In genomic region chr9:4828776-4829175, GRCh38 we compare ENCODE assay signal across 18 cellular contexts. TPM values are rescaled to one million over a fixed set of nuclear protein-coding genes. Genes with fewer than 3 reads are reported as not detected.
DNase-seq lines count a peak whose midpoint lies in the region; FAIRE-seq and TF ChIP-seq lines count a peak whose summit lies in the region.
"Had no signal": no experiment of that assay in that cellular context is flagged by ENCODE, and none has a peak within 500 bp of the region (broad histone marks: within the 10 kb centered on the region; RNA-seq: fewer than 3 reads in every experiment).

No MANE protein-coding gene starts in this region.

- H3K36me3 Mint-ChIP-seq in activated T-helper 2 cell treated with anti-CD3 and anti-CD28 coated beads, Interferon-gamma antibody, Interleukin-2, Interleukin-4, amounts not matched to agents 10 μg/mL and 5 μg/mL and 100 μg/mL, durations not matched to agents 14 hours and 24 hours and 36 hours (ENCODE audit: low read depth) = peaks cover 41% of the 10 kb centered on the region
- H3K36me3 Mint-ChIP-seq: natural killer cell had no signal

- no peak for TF ChIP-seq CTCF in D721Med (IDR thresholded peaks at IDR 0.05; ENCODE audit: insufficient read depth, missing control alignments)

- DNase-seq in H54 (ENCODE audit: insufficient read length, low spot score) = no peak
- peak; percentile 28 for DNase-seq in NCI-H69 (lab: John Stamatoyannopoulos, UW)
- DNase-seq in dedifferentiated amniotic fluid mesenchymal stem cell (ENCODE audit: extremely low spot score) = peak; percentile 25
- peak; percentile 44 for DNase-seq in myocyte (ENCODE audit: low read depth)
- no peak for DNase-seq in OCI-M2 (lab: John Stamatoyannopoulos, UW; ENCODE audit: unreplicated experiment)
- no peak for DNase-seq in activated T-helper 2 cell treated with anti-CD3 and anti-CD28 coated beads, Interferon-gamma antibody, Interleukin-2, Interleukin-4, amounts not matched to agents 10 μg/mL and 5 μg/mL and 100 μg/mL, durations not matched to agents 14 hours and 24 hours and 36 hours (ENCODE audit: low spot score)
- DNase-seq in D721Med (ENCODE audit: insufficient read length, low spot score) = no peak
- no peak for DNase-seq in CD1c-positive myeloid dendritic cell (ENCODE audit: extremely low spot score)
- DNase-seq: activated CD8-positive, alpha-beta T cell treated with anti-CD3 and anti-CD28 coated beads for 36 hours; CD8-positive, alpha-beta memory T cell; Kasumi-1; left cardiac atrium; natural killer cell; NCI-H2227 treated with DMSO at 0.1 percent for 48 hours; Peyer's patch; small intestine; trophoblast cell had no signal

- FAIRE-seq in H54 (lab: Jason Lieb, UNC) = peak; percentile 15
- no peak for FAIRE-seq in D721Med (lab: Jason Lieb, UNC)
- FAIRE-seq: frontal cortex, small intestine had no signal

- no peak for TF ChIP-seq POLR2A in H54 (IDR thresholded peaks at IDR 0.05; ENCODE audit: low read depth, low read length)

- no peak overlapping the region for H3K27ac Mint-ChIP-seq in activated T-helper 2 cell treated with anti-CD3 and anti-CD28 coated beads, Interferon-gamma antibody, Interleukin-2, Interleukin-4, amounts not matched to agents 10 μg/mL and 5 μg/mL and 100 μg/mL, durations not matched to agents 14 hours and 24 hours and 36 hours
- H3K27ac Mint-ChIP-seq: activated CD8-positive, alpha-beta T cell treated with anti-CD3 and anti-CD28 coated beads for 36 hours; natural killer cell had no signal

- intact Hi-C loops in activated T-helper 2 cell treated with anti-CD3 and anti-CD28 coated beads, Interferon-gamma antibody, Interleukin-2, Interleukin-4, amounts not matched to agents 10 μg/mL and 5 μg/mL and 100 μg/mL, durations not matched to agents 14 hours and 24 hours and 36 hours (cut with micrococcal nuclease) = no loop called here

- H3K4me3 Mint-ChIP-seq in activated T-helper 2 cell treated with anti-CD3 and anti-CD28 coated beads, Interferon-gamma antibody, Interleukin-2, Interleukin-4, amounts not matched to agents 10 μg/mL and 5 μg/mL and 100 μg/mL, durations not matched to agents 14 hours and 24 hours and 36 hours (ENCODE audit: low read depth) = no peak overlapping the region
- H3K4me3 Mint-ChIP-seq: activated CD8-positive, alpha-beta T cell treated with anti-CD3 and anti-CD28 coated beads for 36 hours; CD8-positive, alpha-beta memory T cell; natural killer cell had no signal

- H3K4me1 Mint-ChIP-seq in activated T-helper 2 cell treated with anti-CD3 and anti-CD28 coated beads, Interferon-gamma antibody, Interleukin-2, Interleukin-4, amounts not matched to agents 10 μg/mL and 5 μg/mL and 100 μg/mL, durations not matched to agents 14 hours and 24 hours and 36 hours (ENCODE audit: low read depth) = peaks cover 19% of the 10 kb centered on the region
- H3K4me1 Mint-ChIP-seq: natural killer cell had no signal

- H3K27me3 Mint-ChIP-seq in activated T-helper 2 cell treated with anti-CD3 and anti-CD28 coated beads, Interferon-gamma antibody, Interleukin-2, Interleukin-4, amounts not matched to agents 10 μg/mL and 5 μg/mL and 100 μg/mL, durations not matched to agents 14 hours and 24 hours and 36 hours (ENCODE audit: low read depth) = no peaks in the 10 kb centered on the region
- H3K27me3 Mint-ChIP-seq: activated CD8-positive, alpha-beta T cell treated with anti-CD3 and anti-CD28 coated beads for 36 hours had no signal

- H3K9me3 Mint-ChIP-seq in activated T-helper 2 cell treated with anti-CD3 and anti-CD28 coated beads, Interferon-gamma antibody, Interleukin-2, Interleukin-4, amounts not matched to agents 10 μg/mL and 5 μg/mL and 100 μg/mL, durations not matched to agents 14 hours and 24 hours and 36 hours = no peaks in the 10 kb centered on the region
- H3K9me3 Mint-ChIP-seq: activated CD8-positive, alpha-beta T cell treated with anti-CD3 and anti-CD28 coated beads for 36 hours; CD8-positive, alpha-beta memory T cell; natural killer cell had no signal

RNA-seq across cellular contexts. Expression of gene RCL1, which starts 36.0 kb away (rescaled TPM):
- 11.7 and 12.1 TPM in 2 replicates for total RNA-seq in myocyte
- polyA plus RNA-seq in myocyte (2012) = 6.5 TPM
- 34.5 and 36.3 TPM in 2 replicates for total RNA-seq in activated T-helper 2 cell treated with anti-CD3 and anti-CD28 coated beads, Interferon-gamma antibody, Interleukin-2, Interleukin-4, amounts not matched to agents 10 μg/mL and 5 μg/mL and 100 μg/mL, durations not matched to agents 14 hours and 24 hours and 36 hours

Comparison
In these comparisons a context has a peak if more than half of its experiments do, and no peak if none do; other contexts are left out.
1. DNase-seq: peak in NCI-H69 (single experiment), dedifferentiated amniotic fluid mesenchymal stem cell (single experiment) and myocyte (single experiment); none in H54 (single experiment), OCI-M2 (single experiment), activated T-helper 2 cell treated with anti-CD3 and anti-CD28 coated beads, Interferon-gamma antibody, Interleukin-2, Interleukin-4, amounts not matched to agents 10 μg/mL and 5 μg/mL and 100 μg/mL, durations not matched to agents 14 hours and 24 hours and 36 hours (single experiment), D721Med (single experiment) and CD1c-positive myeloid dendritic cell (single experiment).